In the genomic region with DNA sequence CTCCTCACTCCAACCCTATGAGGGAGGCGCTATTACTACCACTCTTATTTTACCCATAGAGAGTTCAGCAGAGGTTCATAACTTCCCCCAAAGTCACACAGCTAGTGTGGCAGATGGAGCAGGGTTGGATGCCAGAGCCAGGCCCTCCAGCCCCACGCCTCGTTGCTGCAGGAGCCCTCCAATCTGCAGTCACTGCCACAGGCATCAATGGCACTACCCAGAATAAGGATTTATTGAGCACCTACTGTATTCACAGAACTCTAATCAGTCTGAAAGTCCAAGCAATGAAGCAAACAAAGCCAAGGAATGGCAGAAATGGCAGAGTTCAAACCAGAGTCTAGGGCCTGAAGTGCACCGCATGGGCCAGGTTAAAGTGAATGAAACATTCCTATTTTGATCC, we compare ENCODE assay signal across 12 cellular contexts.
DNase-seq lines count a peak whose midpoint lies in the region; ATAC-seq, FAIRE-seq and TF ChIP-seq lines count a peak whose summit lies in the region.
"Had no signal": no experiment of that assay in that cellular context is flagged by ENCODE, and none has a peak within 500 bp of the region (broad histone marks: within the 10 kb centered on the region; RNA-seq: fewer than 3 reads in every experiment).

No MANE protein-coding gene starts in this region.

- H3K4me3 Mint-ChIP-seq in type B pancreatic cell (peak overlapping the region; percentile 54), HFFc6 (no peak overlapping the region)

- peaks cover 6% of the 10 kb centered on the region for H3K4me1 Mint-ChIP-seq in type B pancreatic cell (ENCODE audit: unreplicated experiment)
- peaks cover 11% of the 10 kb centered on the region for H3K4me1 Mint-ChIP-seq in HFFc6 (ENCODE audit: low read depth)

- H3K9me2 ChIP-seq in hepatocyte (replicated peaks; ENCODE audit: insufficient read depth): no peaks in the 10 kb centered on the region

- no peaks in the 10 kb centered on the region for H3K79me2 ChIP-seq in HepG2 (ENCODE audit: insufficient read depth, low read length)
- H3K79me2 ChIP-seq in hepatocyte: no peaks in the 10 kb centered on the region

- H4K20me1 ChIP-seq in HepG2 (ENCODE audit: insufficient read depth, low read length) (no peaks in the 10 kb centered on the region), hepatocyte (ENCODE audit: insufficient read depth, poor library complexity, severe bottlenecking) (no peaks in the 10 kb centered on the region)

- H3K27ac ChIP-seq in HepG2 (ENCODE audit: extremely low read length, insufficient read depth, low read length) (no peak overlapping the region), right lobe of liver (no peak overlapping the region), hepatocyte (no peak overlapping the region)

- H3K27ac Mint-ChIP-seq in type B pancreatic cell (no peak overlapping the region), HFFc6 (no peak overlapping the region)

- TF ChIP-seq CTCF in HepG2 (CRISPR knock-in tag; IDR thresholded peaks at IDR 0.05) (no peak), right lobe of liver (IDR thresholded peaks at IDR 0.05) (no peak), hepatocyte (IDR thresholded peaks at IDR 0.05; ENCODE audit: poor library complexity) (no peak), type B pancreatic cell (conservative IDR thresholded peaks at IDR 0.05) (no peak), HFFc6 (IDR thresholded peaks at IDR 0.05) (no peak)

- H3K9me3 ChIP-seq in HepG2 (ENCODE audit: low read length) (no peaks in the 10 kb centered on the region), right lobe of liver (no peaks in the 10 kb centered on the region), hepatocyte (ENCODE audit: low read depth) (no peaks in the 10 kb centered on the region)
- H3K9me3 ChIP-seq: gastrocnemius medialis, mucosa of descending colon, upper lobe of left lung had no signal

- no peak for FAIRE-seq in HepG2 (lab: Jason Lieb, UNC)
- FAIRE-seq: keratinocyte had no signal

- no TSS peak for BruUV-seq in HepG2 (replicated peaks; lab: Mats Ljungman, UMichigan)

- H3K36me3 ChIP-seq in HepG2 (replicated peaks in 1 of 2; ENCODE audit: control insufficient read depth in 1 of 2, insufficient read depth in 2 of 2, low read length in 2 of 2) (no peaks in the 10 kb centered on the region), right lobe of liver (no peaks in the 10 kb centered on the region), hepatocyte (replicated peaks; ENCODE audit: insufficient read depth, low read depth) (no peaks in the 10 kb centered on the region)
- H3K36me3 ChIP-seq: gastrocnemius medialis, upper lobe of left lung had no signal

- DNase-seq in HepG2 (ENCODE audit: low spot score): no peak
- DNase-seq in right lobe of liver: no peak
- DNase-seq in RPMI7951 (ENCODE audit: low read depth): peak; percentile 11
- DNase-seq in hepatocyte (ENCODE audit: low spot score): no peak
- DNase-seq in type B pancreatic cell (ENCODE audit: extremely low spot score, unreplicated experiment): no peak
- no peak for DNase-seq in NCI-H524 treated with DMSO at 0.1 percent for 48 hours (lab: John Stamatoyannopoulos, UW)
- no peak for DNase-seq in HFFc6
- DNase-seq in globus pallidus (ENCODE audit: low spot score): no peak

- no peaks in the 10 kb centered on the region for H3K9me3 Mint-ChIP-seq in type B pancreatic cell
- no peaks in the 10 kb centered on the region; the same call in 1 of the 2 replicates for H3K9me3 Mint-ChIP-seq in HFFc6

- H3K27me3 Mint-ChIP-seq in type B pancreatic cell (no peaks in the 10 kb centered on the region), HFFc6 (ENCODE audit: insufficient read depth) (peaks cover 7% of the 10 kb centered on the region; the same call in 1 of the 2 replicates)

- no peak overlapping the region for H2AFZ ChIP-seq in HepG2 (ENCODE audit: low read length)
- no peak overlapping the region for H2AFZ ChIP-seq in hepatocyte

- H3K9ac ChIP-seq in HepG2 (ENCODE audit: insufficient read depth, low read depth, low read length): no peak overlapping the region

- no peak overlapping the region for H3K4me3 ChIP-seq in HepG2 (replicated peaks in 1 of 3; ENCODE audit: insufficient read depth in 1 of 3, low read depth in 2 of 3, low read length in 3 of 3)
- no peak overlapping the region for H3K4me3 ChIP-seq in right lobe of liver
- H3K4me3 ChIP-seq in hepatocyte: no peak overlapping the region

- ATAC-seq in HepG2 (no peak), right lobe of liver (no peak)

- in situ Hi-C loops in HepG2 (cut with HindIII; ENCODE audit: extremely low pct_ligation_motif_present, low pct_unique_long_range_greater_than_20kb): loop anchor here (25.0 kb wide), 1 partner anchor 143 kb away; a partner anchor contains a TSS

- 38% methylated on average over 4 of the region's 4 CpGs for WGBS in HepG2 (ENCODE audit: low lambda C conversion rate)
- WGBS in right lobe of liver (ENCODE audit: insufficient coverage, low coverage, low lambda C conversion rate, missing lambda C conversion rate): 69% methylated on average over 3 of the region's 4 CpGs
- 84% methylated on average over 4 of the region's 4 CpGs for WGBS in hepatocyte (ENCODE audit: low lambda C conversion rate, missing lambda C conversion rate)

- CTCF ChIA-PET in HepG2 (lab: Yijun Ruan, JAX; ENCODE audit: low intra/inter-chr PET ratio, low total read pairs): interaction anchor here (1.1 to 2.7 kb wide), 4 partner anchors 13 to 656 kb away, joined by 3 to 28 read pairs (median 10); no protein-coding TSS in a partner anchor

- H3K36me3 Mint-ChIP-seq in type B pancreatic cell (no peaks in the 10 kb centered on the region), HFFc6 (ENCODE audit: low read depth) (no peaks in the 10 kb centered on the region)

- intact Hi-C loops in HepG2 (cut with micrococcal nuclease; ENCODE audit: unreplicated experiment) (loop anchor here (5.0 kb wide), 1 partner anchor 248 kb away; no protein-coding TSS in a partner anchor), right lobe of liver (cut with DNase I) (no loop called here)

- no peak for TF ChIP-seq RAD21 in HepG2 (CRISPR knock-in tag; IDR thresholded peaks at IDR 0.05)

- H3K4me2 ChIP-seq in HepG2 (ENCODE audit: low read depth, low read length): peak overlapping the region; percentile 97; the same call in 1 of the 2 replicates
- peak overlapping the region; percentile 96 for H3K4me2 ChIP-seq in hepatocyte

- POLR2A ChIA-PET in HepG2 (lab: Yijun Ruan, JAX): no interaction called here

- TF ChIP-seq EP300 in HepG2 (IDR thresholded peaks at IDR 0.05; ENCODE audit: low read depth in 2 of 2, low read length in 2 of 2): no peak
- no peak for TF ChIP-seq EP300 in HepG2 (CRISPR knock-in tag; IDR thresholded peaks at IDR 0.05; ENCODE audit: borderline replicate concordance)

- H3K27me3 ChIP-seq in HepG2 (ENCODE audit: control insufficient read depth in 1 of 2, insufficient read depth in 2 of 2, low read length in 2 of 2) (peaks cover 0 to 9% of the 10 kb centered on the region in 2 experiments; a peak in 2 of 5 replicates), right lobe of liver (no peaks in the 10 kb centered on the region), hepatocyte (no peaks in the 10 kb centered on the region)
- H3K27me3 ChIP-seq: gastrocnemius medialis, upper lobe of left lung had no signal

- H3K4me1 ChIP-seq in HepG2 (ENCODE audit: insufficient read depth, low read length): peaks cover 6% of the 10 kb centered on the region
- H3K4me1 ChIP-seq in right lobe of liver: peaks cover 0 to 3% (median 0%) of the 10 kb centered on the region in 4 donors
- peaks cover 8% of the 10 kb centered on the region for H3K4me1 ChIP-seq in hepatocyte (ENCODE audit: insufficient read depth)
- H3K4me1 ChIP-seq: gastrocnemius medialis had no signal

- TF ChIP-seq POLR2A in HepG2 (IDR thresholded peaks at IDR 0.05; ENCODE audit: insufficient read depth in 1 of 2, low read depth in 2 of 2, low read length in 2 of 2) (no peak), right lobe of liver (IDR thresholded peaks at IDR 0.05) (no peak)

TF ChIP-seq in HepG2, 621 proteins besides CTCF, POLR2A, EP300 and RAD21:
- TF ChIP-seq EHMT2 (IDR thresholded peaks at IDR 0.05; ENCODE audit: borderline replicate concordance, low read depth, low read length): no peak
- no peak for TF ChIP-seq ESRRA (CRISPR knock-in tag; IDR thresholded peaks at IDR 0.05; ENCODE audit: low read depth)
- no peak for TF ChIP-seq SP5 (CRISPR knock-in tag; IDR thresholded peaks at IDR 0.05; ENCODE audit: borderline replicate concordance, low read depth)
- TF ChIP-seq ZNF337 (CRISPR knock-in tag; IDR thresholded peaks at IDR 0.05; ENCODE audit: borderline replicate concordance, low read depth): no peak
- TF ChIP-seq, protein P1, sequence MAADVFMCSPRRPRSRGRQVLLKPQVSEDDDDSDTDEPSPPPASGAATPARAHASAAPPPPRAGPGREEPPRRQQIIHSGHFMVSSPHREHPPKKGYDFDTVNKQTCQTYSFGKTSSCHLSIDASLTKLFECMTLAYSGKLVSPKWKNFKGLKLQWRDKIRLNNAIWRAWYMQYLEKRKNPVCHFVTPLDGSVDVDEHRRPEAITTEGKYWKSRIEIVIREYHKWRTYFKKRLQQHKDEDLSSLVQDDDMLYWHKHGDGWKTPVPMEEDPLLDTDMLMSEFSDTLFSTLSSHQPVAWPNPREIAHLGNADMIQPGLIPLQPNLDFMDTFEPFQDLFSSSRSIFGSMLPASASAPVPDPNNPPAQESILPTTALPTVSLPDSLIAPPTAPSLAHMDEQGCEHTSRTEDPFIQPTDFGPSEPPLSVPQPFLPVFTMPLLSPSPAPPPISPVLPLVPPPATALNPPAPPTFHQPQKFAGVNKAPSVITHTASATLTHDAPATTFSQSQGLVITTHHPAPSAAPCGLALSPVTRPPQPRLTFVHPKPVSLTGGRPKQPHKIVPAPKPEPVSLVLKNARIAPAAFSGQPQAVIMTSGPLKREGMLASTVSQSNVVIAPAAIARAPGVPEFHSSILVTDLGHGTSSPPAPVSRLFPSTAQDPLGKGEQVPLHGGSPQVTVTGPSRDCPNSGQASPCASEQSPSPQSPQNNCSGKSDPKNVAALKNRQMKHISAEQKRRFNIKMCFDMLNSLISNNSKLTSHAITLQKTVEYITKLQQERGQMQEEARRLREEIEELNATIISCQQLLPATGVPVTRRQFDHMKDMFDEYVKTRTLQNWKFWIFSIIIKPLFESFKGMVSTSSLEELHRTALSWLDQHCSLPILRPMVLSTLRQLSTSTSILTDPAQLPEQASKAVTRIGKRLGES (CRISPR knock-in tag; IDR thresholded peaks at IDR 0.05; ENCODE audit: borderline replicate concordance): no peak
- TF ChIP-seq SMAD9 (CRISPR knock-in tag; IDR thresholded peaks at IDR 0.05): no peak
- TF ChIP-seq SNRNP70 (IDR thresholded peaks at IDR 0.05; ENCODE audit: low read depth, low read length): no peak
- TF ChIP-seq MIER3 (CRISPR knock-in tag; IDR thresholded peaks at IDR 0.05; ENCODE audit: borderline replicate concordance): no peak
